ENCODE assay signal across 8 cellular contexts in genomic region chr2:108447947-108448677, GRCh38. TPM values are rescaled to one million over a fixed set of nuclear protein-coding genes. Genes with fewer than 3 reads are reported as not detected.
DNase-seq lines count a peak whose midpoint lies in the region; ATAC-seq and TF ChIP-seq lines count a peak whose summit lies in the region.

No MANE protein-coding gene starts in this region.

- H4K20me1 ChIP-seq in neural cell (ENCODE audit: insufficient read depth) = no peaks in the 10 kb centered on the region

- no peaks in the 10 kb centered on the region for H3K9me3 ChIP-seq in neural cell (ENCODE audit: low read length)

- H3K9ac ChIP-seq in neural cell (ENCODE audit: low read length) = peak overlapping the region; percentile 84

- H3K4me2 ChIP-seq in neural cell (ENCODE audit: low read length) = peak overlapping the region; percentile 54

- H3K36me3 ChIP-seq in neural cell (ENCODE audit: insufficient read depth, low read length) = no peaks in the 10 kb centered on the region

- H3K9me2 ChIP-seq in neural cell (ENCODE audit: insufficient read depth, low read length) = no peaks in the 10 kb centered on the region

- no peaks in the 10 kb centered on the region for H3K27me3 ChIP-seq in neural cell (ENCODE audit: insufficient read depth, low read depth, low read length)

- peak overlapping the region; percentile 99 for H2AFZ ChIP-seq in neural cell (ENCODE audit: low read depth, low read length)

- peaks cover 14 to 33% of the 10 kb centered on the region in 2 donors for H3K4me1 Mint-ChIP-seq in effector memory CD8-positive, alpha-beta T cell (ENCODE audit: low read depth in 2 of 2)

- H3K4me3 ChIP-seq in neural cell (ENCODE audit: low read length) = peak overlapping the region; percentile 84

- peaks cover 46% of the 10 kb centered on the region for H3K36me3 Mint-ChIP-seq in effector memory CD8-positive, alpha-beta T cell (ENCODE audit: insufficient read depth)

- no peaks in the 10 kb centered on the region for H3F3A ChIP-seq in neural cell (ENCODE audit: insufficient read depth, low read length, poor library complexity, severe bottlenecking)

- no peaks in the 10 kb centered on the region for H3K9me3 Mint-ChIP-seq in effector memory CD8-positive, alpha-beta T cell

- TF ChIP-seq CTCF in neural cell (IDR thresholded peaks at IDR 0.05; ENCODE audit: poor library complexity, severe bottlenecking) = no peak

- peak; percentile 70 for DNase-seq in DMS 273 (lab: John Stamatoyannopoulos, UW; ENCODE audit: unreplicated experiment)
- DNase-seq in DMS 273 treated with DMSO at 0.1 percent for 48 hours (lab: John Stamatoyannopoulos, UW) = no peak
- DNase-seq in NCI-H345 treated with DMSO at 0.1 percent for 48 hours (lab: John Stamatoyannopoulos, UW; ENCODE audit: unreplicated experiment) = peak; percentile 13
- no peak for DNase-seq in effector memory CD8-positive, alpha-beta T cell
- no peak for DNase-seq in stimulated activated CD4-positive, alpha-beta T cell treated with anti-CD3 and anti-CD28 coated beads, Interleukin-15, amount 100 ng/mL, for 24 hours
- no peak for DNase-seq in MV-4-11 (lab: John Stamatoyannopoulos, UW)
- DNase-seq in D341Med (ENCODE audit: low spot score) = no peak

- H3K27me3 Mint-ChIP-seq in effector memory CD8-positive, alpha-beta T cell = no peaks in the 10 kb centered on the region

- ATAC-seq in effector memory CD8-positive, alpha-beta T cell (replicated peaks) = no peak

- no peak for TF ChIP-seq RAD21 in neural cell (conservative IDR thresholded peaks at IDR 0.05)

- no peak for TF ChIP-seq EP300 in neural cell (conservative IDR thresholded peaks at IDR 0.05; ENCODE audit: poor library complexity, severe bottlenecking)

- peak overlapping the region; percentile 92 to 95 for H3K4me3 Mint-ChIP-seq in effector memory CD8-positive, alpha-beta T cell

- peak overlapping the region; percentile 99 to 100 for H3K27ac Mint-ChIP-seq in effector memory CD8-positive, alpha-beta T cell

- peak overlapping the region; percentile 80 for H3K27ac ChIP-seq in neural cell (ENCODE audit: low read length)

- peaks cover 16% of the 10 kb centered on the region for H3K79me2 ChIP-seq in neural cell (replicated peaks; ENCODE audit: insufficient read depth, low read length)

TF ChIP-seq in neural cell, 6 proteins besides CTCF, POLR2A, EP300 and RAD21:
- TF ChIP-seq EZH2 (IDR thresholded peaks at IDR 0.05; ENCODE audit: borderline replicate concordance, insufficient read depth, low read length, poor library complexity, severe bottlenecking) = no peak
- no peak for TF ChIP-seq MXI1 (conservative IDR thresholded peaks at IDR 0.05; ENCODE audit: poor library complexity, severe bottlenecking)
- no peak for TF ChIP-seq REST (IDR thresholded peaks at IDR 0.05; ENCODE audit: borderline replicate concordance)
- no peak for TF ChIP-seq SMC3 (conservative IDR thresholded peaks at IDR 0.05; ENCODE audit: poor library complexity)
- no peak for TF ChIP-seq TAF1 (IDR thresholded peaks at IDR 0.05; ENCODE audit: low read depth)
- no peak for TF ChIP-seq POLR2AphosphoS5 (IDR thresholded peaks at IDR 0.05)

RNA-seq across cellular contexts. Expression of gene GCC2, which starts 0.9 kb away (rescaled TPM):
- polyA plus RNA-seq in neural cell = 18.6 and 23.6 TPM in 2 replicates
- polyA minus RNA-seq in neural cell = 41.9 and 61.2 TPM in 2 replicates

Comparison
In these comparisons a context has a peak if more than half of its experiments do, and no peak if none do; other contexts are left out.
1. DNase-seq: peak in DMS 273 (single experiment) and NCI-H345 treated with DMSO at 0.1 percent for 48 hours (single experiment); none in DMS 273 treated with DMSO at 0.1 percent for 48 hours (single experiment), effector memory CD8-positive, alpha-beta T cell (0 of 3), stimulated activated CD4-positive, alpha-beta T cell treated with anti-CD3 and anti-CD28 coated beads, Interleukin-15, amount 100 ng/mL, for 24 hours (single experiment), MV-4-11 (single experiment) and D341Med (single experiment).